ENCODE assay signal across 9 cellular contexts in the genomic region with DNA sequence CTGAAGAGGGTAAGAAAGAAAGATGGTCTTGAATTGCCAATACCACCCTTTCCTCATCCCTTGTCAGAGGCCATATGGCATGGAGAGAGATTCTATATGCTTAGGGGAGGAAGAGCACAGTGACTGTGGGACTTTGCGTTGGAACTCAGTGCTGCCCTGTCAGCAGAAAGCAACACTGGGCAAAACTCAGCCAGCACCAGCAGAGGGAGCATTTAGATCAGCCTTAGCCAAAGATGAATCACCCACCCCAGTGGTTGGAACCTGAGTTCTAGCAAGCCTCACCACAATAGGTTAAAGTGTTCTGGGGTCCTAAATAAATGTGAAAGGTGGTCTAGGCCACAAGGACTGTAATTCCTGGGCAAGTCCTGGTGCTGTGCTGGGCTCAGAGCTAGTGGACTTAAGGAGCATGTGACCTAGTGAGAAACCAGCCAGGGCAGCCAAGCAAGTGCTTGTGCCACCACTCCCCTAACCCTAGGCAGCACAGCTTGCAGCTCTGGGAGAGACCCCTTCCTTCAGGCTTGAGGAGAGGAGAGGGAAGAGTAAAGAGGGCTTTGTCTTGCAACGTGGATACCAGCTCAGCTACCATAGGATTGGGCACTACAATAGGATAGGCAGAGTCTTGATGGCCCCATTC. TPM values are rescaled to one million over a fixed set of nuclear protein-coding genes. Genes with fewer than 3 reads are reported as not detected.
DNase-seq lines count a peak whose midpoint lies in the region; ATAC-seq lines count a peak whose summit lies in the region.
"Had no signal": no experiment of that assay in that cellular context is flagged by ENCODE, and none has a peak within 500 bp of the region (broad histone marks: within the 10 kb centered on the region; RNA-seq: fewer than 3 reads in every experiment).

No MANE protein-coding gene starts in this region.

- no peak overlapping the region for H4K91ac ChIP-seq in neuronal stem cell (ENCODE audit: low read depth, low read length, poor library complexity)

- H3K4me1 ChIP-seq in neuronal stem cell (ENCODE audit: control insufficient read depth in 2 of 2, insufficient read depth in 1 of 2, low read depth in 1 of 2, low read length in 2 of 2): no peaks in the 10 kb centered on the region

- peak overlapping the region in 1 of 2 donors; percentile 63 for H3K4me3 ChIP-seq in neuronal stem cell (ENCODE audit: low read length in 2 of 2)

- H3K4me2 ChIP-seq in neuronal stem cell (ENCODE audit: insufficient read depth, low read length, poor library complexity, severe bottlenecking): no peak overlapping the region

- no peak overlapping the region for H3K27ac Mint-ChIP-seq in effector memory CD8-positive, alpha-beta T cell
- H3K27ac Mint-ChIP-seq: T-helper 1 cell treated with Interleukin-12 subunit alpha and Interleukin-12 subunit beta and Interleukin-4 antibody, amounts not matched to agents 30 μg/mL and 1 μg/mL, for 36 hours had no signal

- no peak overlapping the region for H4K8ac ChIP-seq in neuronal stem cell (ENCODE audit: low read depth, low read length)

- no peaks in the 10 kb centered on the region for H3K27me3 ChIP-seq in neuronal stem cell (ENCODE audit: control insufficient read depth in 3 of 3, insufficient read depth in 3 of 3, low read depth in 1 of 3, low read length in 3 of 3)

- no peaks in the 10 kb centered on the region for H3K4me1 Mint-ChIP-seq in effector memory CD8-positive, alpha-beta T cell (ENCODE audit: low read depth in 2 of 2)

- H3K9ac ChIP-seq in neuronal stem cell (ENCODE audit: low read depth, low read length, poor library complexity): no peak overlapping the region

- no peak overlapping the region for H3K23ac ChIP-seq in neuronal stem cell (ENCODE audit: low read depth, low read length, poor library complexity)

- H3K9me3 Mint-ChIP-seq in effector memory CD8-positive, alpha-beta T cell: peaks cover 0 to 16% of the 10 kb centered on the region in 2 donors

- no peak overlapping the region for H2BK12ac ChIP-seq in neuronal stem cell (ENCODE audit: low read length)

- no peaks in the 10 kb centered on the region for H3K36me3 ChIP-seq in neuronal stem cell (replicated peaks in 1 of 2; ENCODE audit: control insufficient read depth in 2 of 2, insufficient read depth in 2 of 2, low read length in 2 of 2)

- H3K79me1 ChIP-seq in neuronal stem cell (ENCODE audit: low read depth, low read length): no peaks in the 10 kb centered on the region

- H3K9me3 ChIP-seq in neuronal stem cell (replicated peaks in 1 of 2; ENCODE audit: control insufficient read depth in 2 of 2, insufficient read depth in 1 of 2, low read depth in 1 of 2, low read length in 2 of 2): no peaks in the 10 kb centered on the region

- WGBS in neuronal stem cell (ENCODE audit: extremely low coverage in 2 of 2, insufficient read length in 2 of 2, insufficient replicate concordance in 1 of 2), 2 donors: no CpG with 5 or more reads among the region's 2 CpGs

- no peak overlapping the region for H2BK5ac ChIP-seq in neuronal stem cell (ENCODE audit: low read length)

- H3K27me3 Mint-ChIP-seq in effector memory CD8-positive, alpha-beta T cell: peaks cover 0 to 8% of the 10 kb centered on the region in 2 donors

- in situ Hi-C loops in SK-MEL-5 (cut with HindIII; ENCODE audit: low pct_unique_long_range_greater_than_20kb, low sequenced_read_pairs): no loop called here

- H2AK5ac ChIP-seq in neuronal stem cell (ENCODE audit: low read depth, low read length): no peak overlapping the region

- peak overlapping the region; percentile 0 for H3K18ac ChIP-seq in neuronal stem cell (ENCODE audit: low read length)

- ATAC-seq in GM19351 (IDR thresholded peaks at IDR 0.05; ENCODE audit: unreplicated experiment) (peak; percentile 87), HG03460 (IDR thresholded peaks at IDR 0.05; ENCODE audit: unreplicated experiment) (peak; percentile 83), HG03097 (IDR thresholded peaks at IDR 0.05; ENCODE audit: low FRiP score, unreplicated experiment) (no peak)
- peak; percentile 36 for ATAC-seq in effector memory CD8-positive, alpha-beta T cell (replicated peaks)

- H3K4me3 Mint-ChIP-seq in effector memory CD8-positive, alpha-beta T cell: no peak overlapping the region
- H3K4me3 Mint-ChIP-seq: T-helper 1 cell treated with Interleukin-12 subunit alpha and Interleukin-12 subunit beta and Interleukin-4 antibody, amounts not matched to agents 30 μg/mL and 1 μg/mL, for 36 hours had no signal

- no peak overlapping the region for H3K14ac ChIP-seq in neuronal stem cell (ENCODE audit: low read length)

- H2AFZ ChIP-seq in neuronal stem cell (ENCODE audit: low read length): no peak overlapping the region

- H3K4ac ChIP-seq in neuronal stem cell (ENCODE audit: low read length): no peak overlapping the region

- H3K27ac ChIP-seq in neuronal stem cell (replicated peaks; ENCODE audit: low read length): no peak overlapping the region

- H3K36me3 Mint-ChIP-seq in effector memory CD8-positive, alpha-beta T cell (ENCODE audit: insufficient read depth): no peaks in the 10 kb centered on the region

- H2BK15ac ChIP-seq in neuronal stem cell (ENCODE audit: low read length): no peak overlapping the region

- DNase-seq in DMS53 treated with DMSO at 0.1 percent for 48 hours (lab: John Stamatoyannopoulos, UW; ENCODE audit: unreplicated experiment) (peak; percentile 95), SK-MEL-5 (ENCODE audit: low read depth, low spot score) (peak; percentile 65), neuronal stem cell (ENCODE audit: low spot score) (no peak), activated gamma-delta T cell treated with Interleukin-2 at 50 U/mL for 16 hours (no peak)
- peak in 1 of 3 experiments; percentile 3 for DNase-seq in effector memory CD8-positive, alpha-beta T cell

- no peak overlapping the region for H2BK120ac ChIP-seq in neuronal stem cell (ENCODE audit: low read depth, low read length)

RNA-seq across cellular contexts. Expression of a gene that starts 11.4 kb away (rescaled TPM):
- 0.05 and 0.27 TPM in 2 replicates for total RNA-seq in SK-MEL-5 (2014; rRNA removed; shearing (Covaris generic))
- 0.02 and 0.16 TPM in 2 replicates for polyA plus RNA-seq in SK-MEL-5 (2015; cell fraction: cytosol; rRNA removed)
- polyA plus RNA-seq in SK-MEL-5 (2015; cell fraction: nucleus; rRNA removed): not detected in 2 replicates
- polyA plus RNA-seq in neuronal stem cell (2013, experiment 1 of 2): 78.2 TPM
- polyA plus RNA-seq in neuronal stem cell (2013, experiment 2 of 2): 82.5 TPM

Comparison
In these comparisons a context has a peak if more than half of its experiments do, and no peak if none do; other contexts are left out.
1. DNase-seq: peak in DMS53 treated with DMSO at 0.1 percent for 48 hours (single experiment) and SK-MEL-5 (single experiment); none in neuronal stem cell (single experiment) and activated gamma-delta T cell treated with Interleukin-2 at 50 U/mL for 16 hours (single experiment).